8 cellular contexts compared by ENCODE assay signal in the genomic region with DNA sequence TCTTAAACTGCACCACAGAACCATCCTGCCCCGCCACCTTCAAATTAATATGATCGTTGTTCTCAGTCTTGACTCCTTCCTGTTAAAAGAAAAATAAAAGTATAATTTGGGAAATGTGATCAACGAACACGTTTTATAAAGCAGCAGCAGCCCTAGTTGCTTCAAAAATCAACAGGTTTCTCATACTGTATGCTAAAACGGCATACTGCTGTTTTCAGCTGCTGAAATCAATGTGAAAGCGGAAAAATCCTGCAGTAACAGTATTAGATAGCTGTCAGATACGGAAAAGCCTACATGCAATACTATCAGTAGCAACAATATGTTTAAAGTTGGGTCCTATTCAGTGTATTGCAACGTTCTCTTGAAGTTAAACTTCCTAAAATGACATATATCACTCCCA. TPM values are rescaled to one million over a fixed set of nuclear protein-coding genes. Genes with fewer than 3 reads are reported as not detected.
DNase-seq lines count a peak whose midpoint lies in the region; ATAC-seq and TF ChIP-seq lines count a peak whose summit lies in the region.

No MANE protein-coding gene starts in this region.

- H3K9me3 ChIP-seq in left ventricle myocardium inferior (replicated peaks) (no peaks in the 10 kb centered on the region), breast epithelium (no peaks in the 10 kb centered on the region), mononuclear cell (ENCODE audit: low read depth, low read length) (no peaks in the 10 kb centered on the region), body of pancreas (no peaks in the 10 kb centered on the region)

- H3K4me1 ChIP-seq in left ventricle myocardium inferior (peaks cover 45% of the 10 kb centered on the region), breast epithelium (peaks cover 0 to 6% of the 10 kb centered on the region in 2 donors), mononuclear cell (ENCODE audit: insufficient read depth, low read length) (peaks cover 33% of the 10 kb centered on the region), body of pancreas (peaks cover 22% of the 10 kb centered on the region)

- intact Hi-C loops in left ventricle myocardium inferior (cut with micrococcal nuclease) (no loop called here), Right ventricle myocardium inferior (cut with DNase I) (loop anchor here (5.0 kb wide), 1 partner anchor 81 kb away; a partner anchor contains a TSS), breast epithelium (cut with DNase I; ENCODE audit: low total_unique reads) (no loop called here), body of pancreas (cut with DNase I) (no loop called here)

- no peak for TF ChIP-seq CTCF in left ventricle myocardium inferior (IDR thresholded peaks at IDR 0.05; ENCODE audit: borderline replicate concordance)
- TF ChIP-seq CTCF in breast epithelium (IDR thresholded peaks at IDR 0.05): no peak
- no peak for TF ChIP-seq CTCF in body of pancreas (IDR thresholded peaks at IDR 0.05)
- no peak for TF ChIP-seq CTCF in GM10248 (IDR thresholded peaks at IDR 0.05; ENCODE audit: control extremely low read depth, extremely low read depth, low read depth, missing control alignments)

- H3K4me3 ChIP-seq in left ventricle myocardium inferior: peak overlapping the region; percentile 99
- peak overlapping the region; percentile 79 to 98 (median 85) for H3K4me3 ChIP-seq in breast epithelium
- H3K4me3 ChIP-seq in mononuclear cell (ENCODE audit: low read length): peak overlapping the region; percentile 94
- peak overlapping the region in 1 of 2 donors; percentile 99 for H3K4me3 ChIP-seq in body of pancreas

- WGBS in body of pancreas, 2 donors: 7 to 10% methylated on average over 8 of the region's 8 CpGs

- no peak for TF ChIP-seq POLR2A in breast epithelium (IDR thresholded peaks at IDR 0.05)
- TF ChIP-seq POLR2A in body of pancreas (IDR thresholded peaks at IDR 0.05): no peak

- peak overlapping the region; percentile 100 for H3K27ac ChIP-seq in left ventricle myocardium inferior (replicated peaks)
- H3K27ac ChIP-seq in breast epithelium: peak overlapping the region in 1 of 2 donors; percentile 99
- H3K27ac ChIP-seq in body of pancreas: peak overlapping the region in 1 of 4 donors; percentile 99

- no peak for DNase-seq in left ventricle myocardium inferior
- DNase-seq in Right ventricle myocardium inferior (ENCODE audit: missing footprints): no peak
- no peak for DNase-seq in breast epithelium (ENCODE audit: low spot score in 2 of 2)
- no peak for DNase-seq in NCI-H1417 treated with DMSO at 0.1 percent for 48 hours (lab: John Stamatoyannopoulos, UW)
- no peak for DNase-seq in NOMO-1 (lab: John Stamatoyannopoulos, UW; ENCODE audit: unreplicated experiment in 2 of 2)
- no peak for DNase-seq in body of pancreas
- no peak for DNase-seq in GM10248 (ENCODE audit: extremely low spot score)

- H3K36me3 ChIP-seq in left ventricle myocardium inferior (peaks cover 43% of the 10 kb centered on the region), breast epithelium (no peaks in the 10 kb centered on the region), body of pancreas (replicated peaks in 1 of 2; ENCODE audit: insufficient read depth in 1 of 2, low read depth in 2 of 2) (peaks cover 0 to 7% of the 10 kb centered on the region in 2 donors)

- H3K27me3 ChIP-seq in left ventricle myocardium inferior (ENCODE audit: low read depth) (no peaks in the 10 kb centered on the region), breast epithelium (no peaks in the 10 kb centered on the region), mononuclear cell (ENCODE audit: insufficient read depth, low read length) (no peaks in the 10 kb centered on the region), body of pancreas (no peaks in the 10 kb centered on the region)

- CTCF ChIA-PET in GM10248 (lab: Yijun Ruan, JAX): interaction anchor here (0.8 to 2.4 kb wide), 5 partner anchors 10 to 217 kb away, joined by 3 to 18 read pairs (median 7); no protein-coding TSS in a partner anchor

- ATAC-seq in Right ventricle myocardium inferior: no peak
- no peak for ATAC-seq in body of pancreas

- POLR2A ChIA-PET in GM10248 (lab: Yijun Ruan, JAX): no interaction called here

RNA-seq across cellular contexts. Expression of a gene that starts 1.6 kb away (rescaled TPM):
- total RNA-seq in left ventricle myocardium inferior (183 TPM), Right ventricle myocardium inferior (217 TPM), breast epithelium (10 to 100 TPM; 68.8 to 78.6 (median 74.6) TPM), mononuclear cell (64.4 TPM), body of pancreas (10 to 100 TPM; 25.1 to 25.2 TPM)

RNA-seq across cellular contexts. Expression of a gene that starts 24.4 kb away (rescaled TPM):
- total RNA-seq in left ventricle myocardium inferior: 21.2 TPM
- total RNA-seq in Right ventricle myocardium inferior: 28.7 TPM
- total RNA-seq in breast epithelium: 10 to 100 TPM; 37.1 to 40.2 (median 37.7) TPM
- total RNA-seq in mononuclear cell: 25.6 TPM
- 10 to 100 TPM; 19.7 to 40.2 TPM for total RNA-seq in body of pancreas

RNA-seq across cellular contexts. Expression of a gene that starts 26.8 kb away (rescaled TPM):
- total RNA-seq in left ventricle myocardium inferior (13.8 TPM), Right ventricle myocardium inferior (17.1 TPM), breast epithelium (10 to 100 TPM in 2 of 3 donors, 1 to 10 TPM in 1; 9.9 to 30.5 (median 24.9) TPM), mononuclear cell (33.5 TPM), body of pancreas (10 to 100 TPM; 17.4 to 42.5 TPM)

RNA-seq across cellular contexts. Expression of a gene that starts 49.6 kb away (rescaled TPM):
- total RNA-seq in left ventricle myocardium inferior (25.9 TPM), Right ventricle myocardium inferior (24.6 TPM), breast epithelium (100 to 1,000 TPM in 1 of 3 donors, 10 to 100 TPM in 2; 79.6 to 106 (median 91.4) TPM), mononuclear cell (24.3 TPM), body of pancreas (10 to 100 TPM; 69.9 to 71.3 TPM)
